6 cellular contexts compared by ENCODE assay signal in genomic region chrX:154603438-154604430, GRCh38. TPM values are rescaled to one million over a fixed set of nuclear protein-coding genes. Genes with fewer than 3 reads are reported as not detected.
DNase-seq lines count a peak whose midpoint lies in the region; FAIRE-seq and TF ChIP-seq lines count a peak whose summit lies in the region.
"Had no signal": no experiment of that assay in that cellular context is flagged by ENCODE, and none has a peak within 500 bp of the region (broad histone marks: within the 10 kb centered on the region; RNA-seq: fewer than 3 reads in every experiment).

No MANE protein-coding gene starts in this region.

- FAIRE-seq in bronchial epithelial cell (lab: Jason Lieb, UNC) = peak; percentile 86

- TF ChIP-seq CTCF in bronchial epithelial cell (IDR thresholded peaks at IDR 0.05; ENCODE audit: insufficient read depth, low read length, severe bottlenecking) = no peak

- DNase-seq in KBM-7 = peak; percentile 10
- DNase-seq in bronchial epithelial cell (ENCODE audit: low read depth) = peak; percentile 78
- peak; percentile 7 for DNase-seq in putamen (ENCODE audit: low spot score)
- DNase-seq in GM19240 (ENCODE audit: insufficient read length, low spot score) = no peak
- DNase-seq in T-helper 9 cell = no peak
- DNase-seq: activated gamma-delta T cell had no signal

- H3K4me3 ChIP-seq in bronchial epithelial cell (ENCODE audit: low read depth, low read length) = no peak overlapping the region

- no peaks in the 10 kb centered on the region for H3K27me3 ChIP-seq in bronchial epithelial cell (ENCODE audit: control insufficient read depth, insufficient read depth, low read length)

- H3K36me3 ChIP-seq in bronchial epithelial cell (ENCODE audit: control insufficient read depth, insufficient read depth, low read length) = no peaks in the 10 kb centered on the region

- in situ Hi-C loops in KBM-7 (cut with MboI; ENCODE audit: low pct_unique_long_range_greater_than_20kb, low sequenced_read_pairs) = loop anchor here (25.0 kb wide), 1 partner anchor 234 kb away; the partner anchor contains the start of gene SMIM9

RNA-seq across cellular contexts. Expression of gene CTAG1B, which starts 15.3 kb away (rescaled TPM):
- total RNA-seq in bronchial epithelial cell = not detected in 2 replicates

RNA-seq across cellular contexts. Expression of gene CTAG1A, which starts 18.8 kb away (rescaled TPM):
- total RNA-seq in bronchial epithelial cell = not detected in 2 replicates

RNA-seq across cellular contexts. Expression of gene CTAG2, which starts 49.6 kb away (rescaled TPM):
- total RNA-seq in bronchial epithelial cell = not detected in 2 replicates

RNA-seq across cellular contexts. Expression of gene IKBKG, which starts 56.3 kb away (rescaled TPM):
- total RNA-seq in bronchial epithelial cell = 8.4 and 10.3 TPM in 2 replicates

RNA-seq across cellular contexts. Expression of gene G6PD, which starts 57.1 kb away (rescaled TPM):
- total RNA-seq in bronchial epithelial cell = 17.4 and 20.0 TPM in 2 replicates

Comparison
In these comparisons a context has a peak if more than half of its experiments do, and no peak if none do; other contexts are left out.
1. DNase-seq: peak in KBM-7 (single experiment), bronchial epithelial cell (single experiment) and putamen (single experiment); none in GM19240 (single experiment) and T-helper 9 cell (single experiment).